ENCODE assay signal across 11 cellular contexts in genomic region chr5:173829826-173830225, GRCh38. TPM values are rescaled to one million over a fixed set of nuclear protein-coding genes. Genes with fewer than 3 reads are reported as not detected.
DNase-seq lines count a peak whose midpoint lies in the region; ATAC-seq and TF ChIP-seq lines count a peak whose summit lies in the region.
"Had no signal": no experiment of that assay in that cellular context is flagged by ENCODE, and none has a peak within 500 bp of the region (broad histone marks: within the 10 kb centered on the region; RNA-seq: fewer than 3 reads in every experiment).

No MANE protein-coding gene starts in this region.

- no peaks in the 10 kb centered on the region for H3K9me2 ChIP-seq in SK-N-SH

- no peak for TF ChIP-seq CTCF in SK-N-SH (IDR thresholded peaks at IDR 0.05)
- TF ChIP-seq CTCF in NB4 (IDR thresholded peaks at IDR 0.05; ENCODE audit: low read depth, low read length) = no peak
- no peak for TF ChIP-seq CTCF in epithelial cell of esophagus (IDR thresholded peaks at IDR 0.05; ENCODE audit: insufficient read depth, low read depth, low read length, missing control alignments)
- no peak for TF ChIP-seq CTCF in stomach (IDR thresholded peaks at IDR 0.05)

- H3K9ac ChIP-seq in SK-N-SH = no peak overlapping the region

- peaks cover 0 to 5% of the 10 kb centered on the region in 2 donors for H3K36me3 Mint-ChIP-seq in stimulated activated naive B cell treated with anti-CD40 and anti-IgM and Interleukin-4, amounts not matched to agents 10 μg/mL and 1 μg/mL and 100 μg/mL, for 72 hours

- WGBS in SK-N-SH (ENCODE audit: low lambda C conversion rate) = 38% methylated on average over 5 of the region's 5 CpGs
- 71 to 91% (median 86%) methylated on average over 5 of the region's 5 CpGs for WGBS in stomach, 5 donors

- H3K27ac Mint-ChIP-seq in stimulated activated naive B cell treated with anti-CD40 and anti-IgM and Interleukin-4, amounts not matched to agents 10 μg/mL and 1 μg/mL and 100 μg/mL, for 72 hours = peak overlapping the region; percentile 20

- H3K36me3 ChIP-seq in SK-N-SH (replicated peaks in 1 of 2; ENCODE audit: control insufficient read depth in 1 of 2, insufficient read depth in 2 of 2, low read length in 1 of 2) (no peaks in the 10 kb centered on the region), stomach (no peaks in the 10 kb centered on the region)

- H3K4me1 ChIP-seq in SK-N-SH (ENCODE audit: control insufficient read depth in 1 of 2, insufficient read depth in 2 of 2, low read depth in 1 of 2, low read length in 1 of 2) = peaks cover 0 to 8% of the 10 kb centered on the region in 2 experiments; a peak in 1 of 4 replicates
- peaks cover 9 to 34% (median 18%) of the 10 kb centered on the region in 4 donors for H3K4me1 ChIP-seq in stomach

- H3K9me3 ChIP-seq in SK-N-SH = no peaks in the 10 kb centered on the region
- H3K9me3 ChIP-seq in stomach = no peaks in the 10 kb centered on the region

- H3K27me3 Mint-ChIP-seq in stimulated activated naive B cell treated with anti-CD40 and anti-IgM and Interleukin-4, amounts not matched to agents 10 μg/mL and 1 μg/mL and 100 μg/mL, for 72 hours = no peaks in the 10 kb centered on the region

- no peaks in the 10 kb centered on the region for H3K79me2 ChIP-seq in SK-N-SH (ENCODE audit: insufficient read depth)

- TF ChIP-seq POLR2A in NB4 (IDR thresholded peaks at IDR 0.05; ENCODE audit: extremely low read depth, insufficient read length) (no peak), stomach (IDR thresholded peaks at IDR 0.05) (no peak)

- H3K27ac ChIP-seq in SK-N-SH (ENCODE audit: low read depth in 2 of 2, low read length in 1 of 2) (no peak overlapping the region), stomach (no peak overlapping the region)

- no peak for ATAC-seq in SK-N-SH treated with all-trans-retinoic acid at 6 μM for 48 hours
- peak; percentile 41 to 42 for ATAC-seq in stimulated activated naive B cell treated with anti-CD40 and anti-IgM and Interleukin-4, amounts not matched to agents 10 μg/mL and 1 μg/mL and 100 μg/mL, for 72 hours (replicated peaks)

- TF ChIP-seq EP300 in SK-N-SH (IDR thresholded peaks at IDR 0.05; ENCODE audit: borderline replicate concordance in 1 of 2, low read depth in 1 of 2, low read length in 1 of 2) (no peak), stomach (IDR thresholded peaks at IDR 0.05) (no peak)

- H3K4me2 ChIP-seq in SK-N-SH = no peak overlapping the region

- no peaks in the 10 kb centered on the region for H3K27me3 ChIP-seq in SK-N-SH (ENCODE audit: insufficient read depth)
- H3K27me3 ChIP-seq in stomach = no peaks in the 10 kb centered on the region

- POLR2A ChIA-PET in SK-N-SH (lab: Yijun Ruan, JAX) = no interaction called here

- no peak overlapping the region for H3K4me3 ChIP-seq in SK-N-SH (ENCODE audit: low read depth in 2 of 2, low read length in 1 of 2)
- H3K4me3 ChIP-seq in NB4 (ENCODE audit: low read depth, low read length) = no peak overlapping the region
- H3K4me3 ChIP-seq in epithelial cell of esophagus (ENCODE audit: low read length) = no peak overlapping the region
- no peak overlapping the region for H3K4me3 ChIP-seq in stomach

- intact Hi-C loops in stomach (cut with DNase I; ENCODE audit: low total_unique reads) = no loop called here

- peaks cover 9 to 10% of the 10 kb centered on the region in 2 donors for H3K9me3 Mint-ChIP-seq in stimulated activated naive B cell treated with anti-CD40 and anti-IgM and Interleukin-4, amounts not matched to agents 10 μg/mL and 1 μg/mL and 100 μg/mL, for 72 hours

- DNase-seq in SK-N-SH (no peak), NB4 (ENCODE audit: low read depth) (peak; percentile 32), epithelial cell of esophagus (ENCODE audit: low read depth) (peak; percentile 87), SIG-M5 (lab: John Stamatoyannopoulos, UW) (no peak), stomach (no peak)
- DNase-seq in stimulated activated naive B cell treated with anti-CD40 and anti-IgM and Interleukin-4, amounts not matched to agents 10 μg/mL and 1 μg/mL and 100 μg/mL, for 72 hours = no peak
- no peak for DNase-seq in stimulated activated CD4-positive, alpha-beta T cell treated with anti-CD3 and anti-CD28 coated beads, Interleukin-2, amount 100 ng/mL, for 24 hours
- DNase-seq: glutamatergic neuron, NCI-H2107, nucleus accumbens had no signal

- H3K4me3 Mint-ChIP-seq in stimulated activated naive B cell treated with anti-CD40 and anti-IgM and Interleukin-4, amounts not matched to agents 10 μg/mL and 1 μg/mL and 100 μg/mL, for 72 hours = no peak overlapping the region

- H2AFZ ChIP-seq in SK-N-SH (ENCODE audit: low read depth) = 0 out of 2 replicates have a peak overlapping the region, but pooled peaks have one; percentile 8

- no peaks in the 10 kb centered on the region for H3F3A ChIP-seq in SK-N-SH (replicated peaks; ENCODE audit: insufficient read depth)

- TF ChIP-seq RAD21 in SK-N-SH (IDR thresholded peaks at IDR 0.05; ENCODE audit: low read length) = no peak

- no peaks in the 10 kb centered on the region for H4K20me1 ChIP-seq in SK-N-SH (ENCODE audit: insufficient read depth)

- CTCF ChIA-PET in SK-N-SH (lab: Yijun Ruan, JAX) = interaction anchor here (1.3 kb wide), 1 partner anchor 9 kb away, joined by 6 read pairs; no protein-coding TSS in a partner anchor

- peaks cover 46 to 78% of the 10 kb centered on the region in 2 donors for H3K4me1 Mint-ChIP-seq in stimulated activated naive B cell treated with anti-CD40 and anti-IgM and Interleukin-4, amounts not matched to agents 10 μg/mL and 1 μg/mL and 100 μg/mL, for 72 hours

TF ChIP-seq in SK-N-SH, 30 proteins besides CTCF, POLR2A, EP300 and RAD21:
- no peak for TF ChIP-seq TAF1 (IDR thresholded peaks at IDR 0.05; ENCODE audit: borderline replicate concordance, low read depth, low read length)
TF ChIP-seq in SK-N-SH: peak in this region for 0.

TF ChIP-seq in SK-N-SH treated with all-trans-retinoic acid at 6 μM for 48 hours, 23 proteins besides CTCF, POLR2A, EP300 and RAD21:
- no peak for TF ChIP-seq PATZ1 (CRISPR knock-in tag; IDR thresholded peaks at IDR 0.05; ENCODE audit: borderline replicate concordance)

RNA-seq across cellular contexts. Expression of gene CPEB4, which starts 58.3 kb away (rescaled TPM):
- polyA plus RNA-seq in SK-N-SH (2012; rRNA removed) (6.8 and 9.4 TPM in 2 replicates), stomach (10 to 100 TPM in 1 of 3 donors, 1 to 10 TPM in 2; 3.5 to 14.5 (median 8.3) TPM)
- 6.7 and 7.2 TPM in 2 replicates for polyA plus RNA-seq in SK-N-SH (2012; cell fraction: cytosol; rRNA removed)
- 6.8 and 11.4 TPM in 2 replicates for polyA plus RNA-seq in SK-N-SH (2012; cell fraction: nucleus; rRNA removed)
- 100 to 1,000 TPM in 1 of 5 donors, 10 to 100 TPM in 3, 1 to 10 TPM in 1; 6.7 to 115 (median 61.0) TPM for total RNA-seq in stomach

Comparison
In these comparisons a context has a peak if more than half of its experiments do, and no peak if none do; other contexts are left out.
1. DNase-seq: peak in NB4 (single experiment) and epithelial cell of esophagus (single experiment); none in SK-N-SH (single experiment), stimulated activated naive B cell treated with anti-CD40 and anti-IgM and Interleukin-4, amounts not matched to agents 10 μg/mL and 1 μg/mL and 100 μg/mL, for 72 hours (single experiment), SIG-M5 (single experiment), stomach (single experiment) and stimulated activated CD4-positive, alpha-beta T cell treated with anti-CD3 and anti-CD28 coated beads, Interleukin-2, amount 100 ng/mL, for 24 hours (0 of 2).